ENCODE assay signal across 20 cellular contexts in genomic region chr12:77102123-77102522, GRCh38. TPM values are rescaled to one million over a fixed set of nuclear protein-coding genes. Genes with fewer than 3 reads are reported as not detected.
DNase-seq lines count a peak whose midpoint lies in the region; ATAC-seq, FAIRE-seq and TF ChIP-seq lines count a peak whose summit lies in the region.
"Had no signal": no experiment of that assay in that cellular context is flagged by ENCODE, and none has a peak within 500 bp of the region (broad histone marks: within the 10 kb centered on the region; RNA-seq: fewer than 3 reads in every experiment).

No MANE protein-coding gene starts in this region.

- H3K9ac ChIP-seq in K562 (ENCODE audit: insufficient read depth in 1 of 2, low read depth in 2 of 2, low read length in 2 of 2): no peak overlapping the region
- no peak overlapping the region for H3K9ac ChIP-seq in keratinocyte (ENCODE audit: control insufficient read depth, extremely low read depth, insufficient read depth, low read length)

- no peak overlapping the region for H3K4me3 Mint-ChIP-seq in Calu3 (ENCODE audit: low read depth, unreplicated experiment)
- 0 out of 2 replicates have a peak overlapping the region, but pooled peaks have one; percentile 48 for H3K4me3 Mint-ChIP-seq in HFFc6
- no peak overlapping the region for H3K4me3 Mint-ChIP-seq in activated CD4-positive, alpha-beta memory T cell treated with anti-CD3 and anti-CD28 coated beads, Interleukin-2, amount 10 ng/mL, durations not matched to agents 7 days and 5 days
- H3K4me3 Mint-ChIP-seq: CD8-positive, alpha-beta memory T cell had no signal

- H3K4me1 ChIP-seq in K562 (replicated peaks in 1 of 2; ENCODE audit: control insufficient read depth in 2 of 2, insufficient read depth in 2 of 2, low read length in 2 of 2) (no peaks in the 10 kb centered on the region), keratinocyte (ENCODE audit: control insufficient read depth, extremely low read depth, insufficient read depth, low read length) (peaks cover 25% of the 10 kb centered on the region), heart right ventricle (no peaks in the 10 kb centered on the region), suprapubic skin (no peaks in the 10 kb centered on the region)

- H3K27me3 Mint-ChIP-seq in Calu3 (ENCODE audit: unreplicated experiment) (no peaks in the 10 kb centered on the region), HFFc6 (ENCODE audit: insufficient read depth) (no peaks in the 10 kb centered on the region; the same call in 1 of the 2 replicates)
- peaks cover 2% of the 10 kb centered on the region for H3K27me3 Mint-ChIP-seq in activated CD4-positive, alpha-beta memory T cell treated with anti-CD3 and anti-CD28 coated beads, Interleukin-2, amount 10 ng/mL, durations not matched to agents 7 days and 5 days

- TF ChIP-seq POLR2A in K562 (conservative IDR thresholded peaks at IDR 0.05): no peak
- no peak for TF ChIP-seq POLR2A in suprapubic skin (IDR thresholded peaks at IDR 0.05)

- H3K27ac ChIP-seq in K562 (ENCODE audit: extremely low read depth, low read depth, low read length) (no peak overlapping the region), keratinocyte (ENCODE audit: control insufficient read depth, insufficient read depth, low read length) (peak overlapping the region; percentile 36), heart right ventricle (no peak overlapping the region), suprapubic skin (no peak overlapping the region)
- H3K27ac ChIP-seq: RWPE1 had no signal

- no peak for TF ChIP-seq CTCF in Calu3 (IDR thresholded peaks at IDR 0.05; ENCODE audit: unreplicated experiment)
- TF ChIP-seq CTCF in HFFc6 (IDR thresholded peaks at IDR 0.05): no peak
- no peak for TF ChIP-seq CTCF in K562 (IDR thresholded peaks at IDR 0.05 in 2 of 3, conservative IDR thresholded peaks at IDR 0.05 in 1 of 3; ENCODE audit: insufficient read depth in 2 of 3, low read depth in 1 of 3, low read length in 3 of 3)
- no peak for TF ChIP-seq CTCF in keratinocyte (optimal IDR thresholded peaks at IDR 0.05 in 1 of 3, IDR thresholded peaks at IDR 0.05 in 1 of 3, conservative IDR thresholded peaks at IDR 0.05 in 1 of 3; ENCODE audit: extremely low read depth in 1 of 3, insufficient read depth in 2 of 3, low read length in 3 of 3)
- no peak for TF ChIP-seq CTCF in heart right ventricle (IDR thresholded peaks at IDR 0.05)
- TF ChIP-seq CTCF in suprapubic skin (IDR thresholded peaks at IDR 0.05): no peak

- intact Hi-C loops in Calu3 (cut with micrococcal nuclease; ENCODE audit: unreplicated experiment) (loop anchor here (2.0 kb wide), 1 partner anchor 39 kb away; no protein-coding TSS in a partner anchor), K562 (cut with micrococcal nuclease) (no loop called here), heart right ventricle (cut with DNase I) (no loop called here)

- H3K4me1 Mint-ChIP-seq in Calu3 (ENCODE audit: low read depth, unreplicated experiment) (peaks cover 38% of the 10 kb centered on the region), HFFc6 (ENCODE audit: low read depth) (peaks cover 45% of the 10 kb centered on the region)
- H3K4me1 Mint-ChIP-seq in activated CD4-positive, alpha-beta memory T cell treated with anti-CD3 and anti-CD28 coated beads, Interleukin-2, amount 10 ng/mL, durations not matched to agents 7 days and 5 days: no peaks in the 10 kb centered on the region
- H3K4me1 Mint-ChIP-seq: CD8-positive, alpha-beta memory T cell had no signal

- H3K4me2 ChIP-seq in K562 (ENCODE audit: insufficient read depth, low read length) (no peak overlapping the region), keratinocyte (ENCODE audit: control insufficient read depth, extremely low read depth, insufficient read depth, low read depth, low read length) (no peak overlapping the region)

- H3K4me3 ChIP-seq in K562 (no peak overlapping the region), keratinocyte (ENCODE audit: control insufficient read depth in 2 of 3, extremely low read depth in 1 of 3, insufficient read depth in 2 of 3, low read depth in 1 of 3, low read length in 3 of 3) (no peak overlapping the region), heart right ventricle (no peak overlapping the region), suprapubic skin (no peak overlapping the region)

- dilution Hi-C loops in keratinocyte (cut with MboI; ENCODE audit: extremely low pct_ligation_motif_present, low sequenced_read_pairs): no loop called here

- POLR2A ChIA-PET in K562 (lab: Yijun Ruan, JAX): no interaction called here
- POLR2A ChIA-PET in activated CD4-positive, alpha-beta memory T cell treated with anti-CD3 and anti-CD28 coated beads, Interleukin-2, amount 10 ng/mL, durations not matched to agents 7 days and 5 days (lab: Charles Lee): no interaction called here

- BruUV-seq in Calu3 (replicated peaks; lab: Mats Ljungman, UMichigan): no TSS peak
- no TSS peak for BruUV-seq in K562 (replicated peaks; lab: Mats Ljungman, UMichigan)

- H4K20me1 ChIP-seq in K562 (replicated peaks; ENCODE audit: control insufficient read depth, insufficient read depth, low read length): no peaks in the 10 kb centered on the region
- no peaks in the 10 kb centered on the region for H4K20me1 ChIP-seq in keratinocyte (ENCODE audit: control insufficient read depth, extremely low read depth, insufficient read depth, low read length)

- in situ Hi-C loops in K562 (cut with MboI): no loop called here

- no peak for ATAC-seq in K562
- ATAC-seq in heart right ventricle: no peak

- H3K36me3 Mint-ChIP-seq in Calu3 (ENCODE audit: insufficient read depth, unreplicated experiment): peaks cover 6% of the 10 kb centered on the region
- no peaks in the 10 kb centered on the region for H3K36me3 Mint-ChIP-seq in HFFc6 (ENCODE audit: low read depth)
- H3K36me3 Mint-ChIP-seq in activated CD4-positive, alpha-beta memory T cell treated with anti-CD3 and anti-CD28 coated beads, Interleukin-2, amount 10 ng/mL, durations not matched to agents 7 days and 5 days (ENCODE audit: low read depth): no peaks in the 10 kb centered on the region
- H3K36me3 Mint-ChIP-seq: CD8-positive, alpha-beta memory T cell had no signal

- no peaks in the 10 kb centered on the region for H3K9me3 ChIP-seq in K562 (replicated peaks; ENCODE audit: control insufficient read depth, insufficient read depth, low read depth, low read length)
- H3K9me3 ChIP-seq in keratinocyte (ENCODE audit: control insufficient read depth, low read depth, low read length): no peaks in the 10 kb centered on the region
- H3K9me3 ChIP-seq in heart right ventricle: no peaks in the 10 kb centered on the region
- no peaks in the 10 kb centered on the region for H3K9me3 ChIP-seq in suprapubic skin

- DNase-seq in Calu3 (no peak), HFFc6 (no peak), K562 (ENCODE audit: extremely low read depth in 1 of 4, low spot score in 3 of 4) (no peak), keratinocyte (ENCODE audit: low read depth, low spot score) (no peak), heart right ventricle (no peak), suprapubic skin (ENCODE audit: low spot score in 2 of 2) (no peak)
- DNase-seq in stimulated activated CD4-positive, alpha-beta T cell treated with anti-CD3 and anti-CD28 coated beads, Interleukin-15, amount 100 ng/mL, for 24 hours: no peak
- no peak for DNase-seq in activated CD4-positive, alpha-beta memory T cell treated with anti-CD3 and anti-CD28 coated beads, Interleukin-2, amount 10 ng/mL, durations not matched to agents 7 days and 5 days
- DNase-seq: C1 segment of cervical spinal cord; CD8-positive, alpha-beta memory T cell; DMS79; H7; KBM-7; MV-4-11; NCI-H187; NCI-H2107; NCI-H524; NCI-H82 had no signal

- H3K9me1 ChIP-seq in K562 (ENCODE audit: control insufficient read depth, insufficient read depth, low read length): no peaks in the 10 kb centered on the region
- H3K9me1 ChIP-seq in keratinocyte (ENCODE audit: control insufficient read depth, extremely low read depth, insufficient read depth, low read length): no peaks in the 10 kb centered on the region

- H3K36me3 ChIP-seq in K562 (ENCODE audit: control insufficient read depth, insufficient read depth, low read length): no peaks in the 10 kb centered on the region
- H3K36me3 ChIP-seq in keratinocyte (ENCODE audit: control insufficient read depth in 2 of 2, extremely low read depth in 1 of 2, insufficient read depth in 2 of 2, low read length in 2 of 2): no peaks in the 10 kb centered on the region
- no peaks in the 10 kb centered on the region for H3K36me3 ChIP-seq in heart right ventricle
- H3K36me3 ChIP-seq in suprapubic skin: no peaks in the 10 kb centered on the region

- H2AFZ ChIP-seq in K562 (ENCODE audit: low read depth, low read length) (no peak overlapping the region), keratinocyte (ENCODE audit: control insufficient read depth, low read length) (no peak overlapping the region)

- no peak for FAIRE-seq in K562 (lab: Jason Lieb, UNC)
- no peak for FAIRE-seq in keratinocyte (lab: Jason Lieb, UNC)
- FAIRE-seq: D721Med had no signal

- CTCF ChIA-PET in Calu3 (lab: Charles Lee): interaction anchor here (0.7 to 1.0 kb wide), 5 partner anchors 15 to 251 kb away, joined by 3 to 7 read pairs (median 5); no protein-coding TSS in a partner anchor
- CTCF ChIA-PET in K562 (lab: Yijun Ruan, JAX; ENCODE audit: low intra/inter-chr PET ratio): no interaction called here
- CTCF ChIA-PET in activated CD4-positive, alpha-beta memory T cell treated with anti-CD3 and anti-CD28 coated beads, Interleukin-2, amount 10 ng/mL, durations not matched to agents 7 days and 5 days (lab: Charles Lee): no interaction called here

- H3K27ac Mint-ChIP-seq in Calu3 (ENCODE audit: unreplicated experiment): peak overlapping the region; percentile 82
- H3K27ac Mint-ChIP-seq in HFFc6: peak overlapping the region; percentile 87
- no peak overlapping the region for H3K27ac Mint-ChIP-seq in activated CD4-positive, alpha-beta memory T cell treated with anti-CD3 and anti-CD28 coated beads, Interleukin-2, amount 10 ng/mL, durations not matched to agents 7 days and 5 days
- H3K27ac Mint-ChIP-seq: CD8-positive, alpha-beta memory T cell had no signal

- 0% methylated on average over 2 of the region's 2 CpGs for WGBS in K562 (ENCODE audit: insufficient coverage, low coverage, missing lambda C conversion rate)
- 81 to 87% methylated on average over 2 of the region's 2 CpGs for WGBS in heart right ventricle, 2 donors
- WGBS in suprapubic skin: 41% methylated on average over 2 of the region's 2 CpGs

- no peaks in the 10 kb centered on the region for H3K9me3 Mint-ChIP-seq in Calu3 (ENCODE audit: low read depth, unreplicated experiment)
- no peaks in the 10 kb centered on the region for H3K9me3 Mint-ChIP-seq in HFFc6
- no peaks in the 10 kb centered on the region for H3K9me3 Mint-ChIP-seq in activated CD4-positive, alpha-beta memory T cell treated with anti-CD3 and anti-CD28 coated beads, Interleukin-2, amount 10 ng/mL, durations not matched to agents 7 days and 5 days

- no peaks in the 10 kb centered on the region for H3K27me3 ChIP-seq in K562 (ENCODE audit: control insufficient read depth in 2 of 2, insufficient read depth in 2 of 2, low read length in 2 of 2)
- no peaks in the 10 kb centered on the region for H3K27me3 ChIP-seq in keratinocyte (ENCODE audit: control insufficient read depth, extremely low read depth, insufficient read depth, low read length)
- H3K27me3 ChIP-seq in heart right ventricle: peaks cover 0 to 7% (median 0%) of the 10 kb centered on the region in 7 donors
- no peaks in the 10 kb centered on the region for H3K27me3 ChIP-seq in suprapubic skin

- H3K79me2 ChIP-seq in K562 (ENCODE audit: control insufficient read depth, insufficient read depth, low read length) (no peaks in the 10 kb centered on the region), keratinocyte (ENCODE audit: control insufficient read depth, insufficient read depth, low read length) (no peaks in the 10 kb centered on the region)

- TF ChIP-seq EP300 in K562 (IDR thresholded peaks at IDR 0.05; ENCODE audit: low read length): no peak
- TF ChIP-seq EP300 in suprapubic skin (IDR thresholded peaks at IDR 0.05): no peak

- no peak for TF ChIP-seq RAD21 in K562 (CRISPR knock-in tag; conservative IDR thresholded peaks at IDR 0.05 in 1 of 2, IDR thresholded peaks at IDR 0.05 in 1 of 2)

RNA-seq across cellular contexts. Expression of gene E2F7, which starts 36.8 kb away (rescaled TPM):
- total RNA-seq in Calu3 (2022) (31.2 and 40.2 TPM in 2 replicates), K562 (2014; rRNA removed) (4.5 and 7.0 TPM in 2 replicates), K562 (2014; rRNA removed; fragmentation: Illumina TruSeq; extraction: Trizol) (9.4 and 10.5 TPM in 2 replicates), K562 (2015; rRNA removed; fragmentation: Illumina TruSeq; extraction: Trizol) (8.8 and 9.0 TPM in 2 replicates), K562 (2021) (13.0 and 13.5 TPM in 2 replicates), heart right ventricle (1 to 10 TPM in 1 of 10 donors, under 1 TPM in 8, not detected in 1; 0.05 to 1.5 (median 0.28) TPM), suprapubic skin (1 to 10 TPM in 3 of 4 donors, under 1 TPM in 1; 0.83 to 5.2 (median 1.9) TPM)
- 10 to 100 TPM in 5 of 6 experiments, 1 to 10 TPM in 1; 6.3 to 24.4 (median 18.0) TPM for total RNA-seq in HFFc6 (2021; fragmentation: NEBNext Ultra II Directional; extraction: Animal tissue kit (Norgen Biotek cat#: 25700))
- total RNA-seq in K562 (2011; cell fraction: chromatin; rRNA removed; ENCODE audit: low replicate concordance): 20.8 and 46.3 TPM in 2 replicates
- total RNA-seq in K562 (2011; cell fraction: nucleolus; rRNA removed): 6.0 and 10.8 TPM in 2 replicates
- total RNA-seq in K562 (2011; cell fraction: nucleoplasm; rRNA removed): 16.0 and 16.2 TPM in 2 replicates
- polyA plus RNA-seq in K562 (2011; rRNA removed) (6.8 and 8.1 TPM in 2 replicates), K562 (2014; fragmentation: Illumina TruSeq; extraction: Trizol) (12.8 and 13.6 TPM in 2 replicates), K562 (2014; fragmentation: Nextera tagmentation; extraction: Ambion mirVana) (1 to 10 TPM; 3.4 to 3.5 TPM), K562 (2014; rRNA removed) (7.3 and 9.9 TPM in 2 replicates), keratinocyte (3.9 to 10.0 TPM (median 9.9 TPM) in 3 replicates), heart right ventricle (under 1 TPM; 0.04 to 0.29 TPM)
- polyA plus RNA-seq in K562 (2011; cell fraction: cytosol; rRNA removed): 4.7 and 5.2 TPM in 2 replicates
- polyA plus RNA-seq in K562 (2011; cell fraction: nucleus; rRNA removed): 10.9 and 13.7 TPM in 2 replicates
- 6.1 and 6.9 TPM in 2 replicates for polyA plus RNA-seq in K562 (2012)
- 10.0 TPM in 2 replicates for polyA minus RNA-seq in K562 (2011; rRNA and poly(A)+ RNA removed)
- 7.6 and 8.6 TPM in 2 replicates for polyA minus RNA-seq in K562 (2011; cell fraction: cytosol; rRNA and poly(A)+ RNA removed)
- 15.6 and 22.0 TPM in 2 replicates for polyA minus RNA-seq in K562 (2011; cell fraction: nucleus; rRNA and poly(A)+ RNA removed)
- 3.0 TPM for polyA plus RNA-seq in keratinocyte (2011; ENCODE audit: low read depth)
- 4.5 and 6.3 TPM in 2 replicates for polyA plus RNA-seq in keratinocyte (2011; cell fraction: cytosol; rRNA removed)
- 11.3 and 12.7 TPM in 2 replicates for polyA plus RNA-seq in keratinocyte (2011; cell fraction: nucleus; rRNA removed)
- 2.9 and 6.4 TPM in 2 replicates for polyA plus RNA-seq in keratinocyte (2012; ENCODE audit: low replicate concordance)
- polyA minus RNA-seq in keratinocyte: 4.3 to 10.5 TPM (median 8.0 TPM) in 3 replicates
- 4.6 TPM for polyA minus RNA-seq in keratinocyte (2011; cell fraction: cytosol; rRNA and poly(A)+ RNA removed)
- 5.4 and 11.4 TPM in 2 replicates for polyA minus RNA-seq in keratinocyte (2011; cell fraction: nucleus; rRNA and poly(A)+ RNA removed)
- total RNA-seq in activated CD4-positive, alpha-beta memory T cell treated with anti-CD3 and anti-CD28 coated beads, Interleukin-2, amount 10 ng/mL, durations not matched to agents 7 days and 5 days: 10 to 100 TPM; 14.2 to 19.1 TPM
- polyA plus RNA-seq: CD8-positive, alpha-beta memory T cell had no signal
